In genomic region chr13:33464345-33464744, GRCh38 we compare ENCODE assay signal across 8 cellular contexts.
"Had no signal": no experiment of that assay in that cellular context is flagged by ENCODE, and none has a peak within 500 bp of the region (broad histone marks: within the 10 kb centered on the region; RNA-seq: fewer than 3 reads in every experiment).

No MANE protein-coding gene starts in this region.

- DNase-seq: GDM1, GF-D8 had no signal

- H3K4me3 ChIP-seq: GM12878 had no signal

- ATAC-seq: GM12878 had no signal

- FAIRE-seq: G401.6, GM12878, GM12891, GM12892, GM18507, GM19239 had no signal
